Comparison of ENCODE assay signal across 18 cellular contexts in the genomic region with DNA sequence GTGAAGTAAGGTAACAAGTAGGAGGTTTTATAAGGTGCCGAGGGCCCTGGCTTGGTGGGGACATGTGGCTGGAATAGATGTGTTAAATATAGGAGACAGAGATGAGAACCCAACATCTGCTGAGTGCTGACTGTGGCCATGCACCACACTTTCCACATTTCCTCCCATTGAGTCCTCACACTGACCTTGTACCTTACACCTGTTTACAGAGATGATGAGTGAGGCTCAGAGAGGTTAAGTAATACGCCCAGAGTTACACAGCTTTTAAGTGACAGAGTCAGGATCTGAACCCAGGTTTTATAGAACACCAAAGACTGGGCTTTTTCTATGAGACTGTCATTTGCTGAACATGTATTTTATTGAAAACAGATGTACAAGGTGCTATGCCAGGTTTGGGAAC.
DNase-seq lines count a peak whose midpoint lies in the region; ATAC-seq and TF ChIP-seq lines count a peak whose summit lies in the region.
"Had no signal": no experiment of that assay in that cellular context is flagged by ENCODE, and none has a peak within 500 bp of the region (broad histone marks: within the 10 kb centered on the region; RNA-seq: fewer than 3 reads in every experiment).

No MANE protein-coding gene starts in this region.

- DNase-seq in left ventricle myocardium inferior (no peak), right cardiac atrium (no peak), endothelial cell (ENCODE audit: low spot score) (no peak), HuH-7 (ENCODE audit: low spot score) (no peak), NCI-H1930 (lab: John Stamatoyannopoulos, UW) (no peak)
- DNase-seq: DMS79 treated with DMSO at 0.1 percent for 48 hours, NCI-H1417 treated with DMSO at 0.1 percent for 48 hours, NCI-H2029, NCI-H2171, NCI-H526, PC-9, SIG-M5 had no signal

- TF ChIP-seq CTCF in left ventricle myocardium inferior (IDR thresholded peaks at IDR 0.05; ENCODE audit: borderline replicate concordance) (no peak), HEK293 (tag by site-specific recombination; IDR thresholded peaks at IDR 0.05) (no peak), endothelial cell (IDR thresholded peaks at IDR 0.05; ENCODE audit: unreplicated experiment) (no peak)

- H3K27me3 ChIP-seq in left ventricle myocardium inferior (ENCODE audit: low read depth): no peaks in the 10 kb centered on the region
- no peaks in the 10 kb centered on the region for H3K27me3 ChIP-seq in right cardiac atrium (ENCODE audit: control insufficient read depth, insufficient read depth)

- H3K4me1 ChIP-seq in left ventricle myocardium inferior (peaks cover 35% of the 10 kb centered on the region), right cardiac atrium (ENCODE audit: control insufficient read depth, insufficient read depth, low read length) (peaks cover 4% of the 10 kb centered on the region), HEK293 (ENCODE audit: control insufficient read depth, insufficient read depth, low read length) (no peaks in the 10 kb centered on the region)
- H3K4me1 ChIP-seq: HAP-1 had no signal

- no peaks in the 10 kb centered on the region for H3K9me3 Mint-ChIP-seq in endothelial cell (ENCODE audit: unreplicated experiment)
- no peaks in the 10 kb centered on the region for H3K9me3 Mint-ChIP-seq in stimulated activated memory B cell treated with anti-CD40 and anti-IgM and Interleukin-4, amounts not matched to agents 10 μg/mL and 1 μg/mL and 100 μg/mL, for 72 hours

- WGBS in right cardiac atrium: 88% methylated on average over 2 of the region's 2 CpGs

- peaks cover 52% of the 10 kb centered on the region for H3K4me1 Mint-ChIP-seq in endothelial cell (ENCODE audit: unreplicated experiment)
- H3K4me1 Mint-ChIP-seq in stimulated activated memory B cell treated with anti-CD40 and anti-IgM and Interleukin-4, amounts not matched to agents 10 μg/mL and 1 μg/mL and 100 μg/mL, for 72 hours: peaks cover 26% of the 10 kb centered on the region

- H3K27ac Mint-ChIP-seq in endothelial cell (ENCODE audit: unreplicated experiment): peak overlapping the region; percentile 74
- peak overlapping the region; percentile 20 for H3K27ac Mint-ChIP-seq in stimulated activated memory B cell treated with anti-CD40 and anti-IgM and Interleukin-4, amounts not matched to agents 10 μg/mL and 1 μg/mL and 100 μg/mL, for 72 hours

- peaks cover 18% of the 10 kb centered on the region for H3K27me3 Mint-ChIP-seq in endothelial cell (ENCODE audit: unreplicated experiment)
- no peaks in the 10 kb centered on the region for H3K27me3 Mint-ChIP-seq in stimulated activated memory B cell treated with anti-CD40 and anti-IgM and Interleukin-4, amounts not matched to agents 10 μg/mL and 1 μg/mL and 100 μg/mL, for 72 hours

- ATAC-seq in right cardiac atrium: no peak
- no peak for ATAC-seq in stimulated activated memory B cell treated with anti-CD40 and anti-IgM and Interleukin-4, amounts not matched to agents 10 μg/mL and 1 μg/mL and 100 μg/mL, for 72 hours
- ATAC-seq: SK-N-SH treated with all-trans-retinoic acid at 6 μM for 48 hours had no signal

- CTCF ChIA-PET in HEK293 (lab: Yijun Ruan, JAX): no interaction called here

- H3K36me3 ChIP-seq in left ventricle myocardium inferior: no peaks in the 10 kb centered on the region
- no peaks in the 10 kb centered on the region for H3K36me3 ChIP-seq in HEK293 (ENCODE audit: control insufficient read depth in 2 of 2, insufficient read depth in 1 of 2, low read length in 2 of 2)
- H3K36me3 ChIP-seq: HAP-1 had no signal

- H3K4me3 Mint-ChIP-seq in endothelial cell (ENCODE audit: unreplicated experiment): peak overlapping the region; percentile 66
- no peak overlapping the region for H3K4me3 Mint-ChIP-seq in stimulated activated memory B cell treated with anti-CD40 and anti-IgM and Interleukin-4, amounts not matched to agents 10 μg/mL and 1 μg/mL and 100 μg/mL, for 72 hours

- POLR2A ChIA-PET in HEK293 (lab: Yijun Ruan, JAX): no interaction called here

- H3K9me3 ChIP-seq in left ventricle myocardium inferior (replicated peaks) (no peaks in the 10 kb centered on the region), right cardiac atrium (ENCODE audit: control insufficient read depth, low read length) (no peaks in the 10 kb centered on the region), HEK293 (ENCODE audit: control insufficient read depth, insufficient read depth, low read depth, low read length) (no peaks in the 10 kb centered on the region)
- H3K9me3 ChIP-seq: HAP-1 had no signal

- intact Hi-C loops in left ventricle myocardium inferior (cut with micrococcal nuclease) (no loop called here), right cardiac atrium (cut with DNase I) (no loop called here)

- H3K27ac ChIP-seq in left ventricle myocardium inferior (replicated peaks) (peak overlapping the region; percentile 89), right cardiac atrium (ENCODE audit: low read length) (no peak overlapping the region), HEK293 (ENCODE audit: extremely low read depth, low read depth, low read length) (no peak overlapping the region)
- H3K27ac ChIP-seq: C4-2B, PC-9, RWPE1 had no signal

- H3K4me3 ChIP-seq in left ventricle myocardium inferior (no peak overlapping the region), right cardiac atrium (ENCODE audit: low read length) (no peak overlapping the region), HEK293 (ENCODE audit: low read depth, low read length) (no peak overlapping the region)
- H3K4me3 ChIP-seq: HAP-1, PC-9 had no signal

- H3K36me3 Mint-ChIP-seq in endothelial cell (ENCODE audit: low read depth, unreplicated experiment): peaks cover 11% of the 10 kb centered on the region
- no peaks in the 10 kb centered on the region for H3K36me3 Mint-ChIP-seq in stimulated activated memory B cell treated with anti-CD40 and anti-IgM and Interleukin-4, amounts not matched to agents 10 μg/mL and 1 μg/mL and 100 μg/mL, for 72 hours

TF ChIP-seq in HEK293, 187 proteins besides CTCF, POLR2A, EP300 and RAD21:
- TF ChIP-seq ZNF768 (tag by site-specific recombination; IDR thresholded peaks at IDR 0.05): 0 out of 2 replicates have a peak, but pooled peaks have one; percentile 8
- TF ChIP-seq, protein P1, sequence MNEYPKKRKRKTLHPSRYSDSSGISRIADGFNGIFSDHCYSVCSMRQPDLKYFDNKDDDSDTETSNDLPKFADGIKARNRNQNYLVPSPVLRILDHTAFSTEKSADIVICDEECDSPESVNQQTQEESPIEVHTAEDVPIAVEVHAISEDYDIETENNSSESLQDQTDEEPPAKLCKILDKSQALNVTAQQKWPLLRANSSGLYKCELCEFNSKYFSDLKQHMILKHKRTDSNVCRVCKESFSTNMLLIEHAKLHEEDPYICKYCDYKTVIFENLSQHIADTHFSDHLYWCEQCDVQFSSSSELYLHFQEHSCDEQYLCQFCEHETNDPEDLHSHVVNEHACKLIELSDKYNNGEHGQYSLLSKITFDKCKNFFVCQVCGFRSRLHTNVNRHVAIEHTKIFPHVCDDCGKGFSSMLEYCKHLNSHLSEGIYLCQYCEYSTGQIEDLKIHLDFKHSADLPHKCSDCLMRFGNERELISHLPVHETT (tag by site-specific recombination; IDR thresholded peaks at IDR 0.05): no peak
TF ChIP-seq in HEK293: peak in this region for 1.
